In the genomic region with DNA sequence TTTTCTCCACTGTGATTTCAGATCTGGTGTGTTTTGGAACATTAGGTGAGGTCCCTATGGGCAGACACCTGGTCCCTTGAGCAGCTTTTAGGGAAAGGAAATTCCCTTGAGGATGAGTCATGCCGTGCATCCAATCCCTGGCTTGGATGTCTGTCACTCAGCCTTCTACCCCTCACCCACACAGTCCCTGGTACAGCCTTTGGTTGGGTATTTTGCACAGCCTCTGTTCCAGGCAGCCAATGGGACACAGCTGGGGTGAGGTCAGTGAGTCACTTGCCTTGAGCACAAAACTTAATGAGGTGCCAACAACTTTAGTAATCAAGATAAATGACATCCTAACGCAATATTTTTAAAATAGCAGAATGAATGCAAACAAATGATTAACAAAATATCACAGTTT, we compare ENCODE assay signal across 1 cellular context.
TF ChIP-seq lines count a peak whose summit lies in the region.

No MANE protein-coding gene starts in this region.

TF ChIP-seq in H1, 55 proteins besides CTCF, POLR2A, EP300 and RAD21:
- no peak for TF ChIP-seq GTF2F1 (IDR thresholded peaks at IDR 0.05; ENCODE audit: borderline replicate concordance, low read depth, low read length)
- TF ChIP-seq, protein P1, sequence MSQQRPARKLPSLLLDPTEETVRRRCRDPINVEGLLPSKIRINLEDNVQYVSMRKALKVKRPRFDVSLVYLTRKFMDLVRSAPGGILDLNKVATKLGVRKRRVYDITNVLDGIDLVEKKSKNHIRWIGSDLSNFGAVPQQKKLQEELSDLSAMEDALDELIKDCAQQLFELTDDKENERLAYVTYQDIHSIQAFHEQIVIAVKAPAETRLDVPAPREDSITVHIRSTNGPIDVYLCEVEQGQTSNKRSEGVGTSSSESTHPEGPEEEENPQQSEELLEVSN (IDR thresholded peaks at IDR 0.05), result no peak
- TF ChIP-seq, protein P2, sequence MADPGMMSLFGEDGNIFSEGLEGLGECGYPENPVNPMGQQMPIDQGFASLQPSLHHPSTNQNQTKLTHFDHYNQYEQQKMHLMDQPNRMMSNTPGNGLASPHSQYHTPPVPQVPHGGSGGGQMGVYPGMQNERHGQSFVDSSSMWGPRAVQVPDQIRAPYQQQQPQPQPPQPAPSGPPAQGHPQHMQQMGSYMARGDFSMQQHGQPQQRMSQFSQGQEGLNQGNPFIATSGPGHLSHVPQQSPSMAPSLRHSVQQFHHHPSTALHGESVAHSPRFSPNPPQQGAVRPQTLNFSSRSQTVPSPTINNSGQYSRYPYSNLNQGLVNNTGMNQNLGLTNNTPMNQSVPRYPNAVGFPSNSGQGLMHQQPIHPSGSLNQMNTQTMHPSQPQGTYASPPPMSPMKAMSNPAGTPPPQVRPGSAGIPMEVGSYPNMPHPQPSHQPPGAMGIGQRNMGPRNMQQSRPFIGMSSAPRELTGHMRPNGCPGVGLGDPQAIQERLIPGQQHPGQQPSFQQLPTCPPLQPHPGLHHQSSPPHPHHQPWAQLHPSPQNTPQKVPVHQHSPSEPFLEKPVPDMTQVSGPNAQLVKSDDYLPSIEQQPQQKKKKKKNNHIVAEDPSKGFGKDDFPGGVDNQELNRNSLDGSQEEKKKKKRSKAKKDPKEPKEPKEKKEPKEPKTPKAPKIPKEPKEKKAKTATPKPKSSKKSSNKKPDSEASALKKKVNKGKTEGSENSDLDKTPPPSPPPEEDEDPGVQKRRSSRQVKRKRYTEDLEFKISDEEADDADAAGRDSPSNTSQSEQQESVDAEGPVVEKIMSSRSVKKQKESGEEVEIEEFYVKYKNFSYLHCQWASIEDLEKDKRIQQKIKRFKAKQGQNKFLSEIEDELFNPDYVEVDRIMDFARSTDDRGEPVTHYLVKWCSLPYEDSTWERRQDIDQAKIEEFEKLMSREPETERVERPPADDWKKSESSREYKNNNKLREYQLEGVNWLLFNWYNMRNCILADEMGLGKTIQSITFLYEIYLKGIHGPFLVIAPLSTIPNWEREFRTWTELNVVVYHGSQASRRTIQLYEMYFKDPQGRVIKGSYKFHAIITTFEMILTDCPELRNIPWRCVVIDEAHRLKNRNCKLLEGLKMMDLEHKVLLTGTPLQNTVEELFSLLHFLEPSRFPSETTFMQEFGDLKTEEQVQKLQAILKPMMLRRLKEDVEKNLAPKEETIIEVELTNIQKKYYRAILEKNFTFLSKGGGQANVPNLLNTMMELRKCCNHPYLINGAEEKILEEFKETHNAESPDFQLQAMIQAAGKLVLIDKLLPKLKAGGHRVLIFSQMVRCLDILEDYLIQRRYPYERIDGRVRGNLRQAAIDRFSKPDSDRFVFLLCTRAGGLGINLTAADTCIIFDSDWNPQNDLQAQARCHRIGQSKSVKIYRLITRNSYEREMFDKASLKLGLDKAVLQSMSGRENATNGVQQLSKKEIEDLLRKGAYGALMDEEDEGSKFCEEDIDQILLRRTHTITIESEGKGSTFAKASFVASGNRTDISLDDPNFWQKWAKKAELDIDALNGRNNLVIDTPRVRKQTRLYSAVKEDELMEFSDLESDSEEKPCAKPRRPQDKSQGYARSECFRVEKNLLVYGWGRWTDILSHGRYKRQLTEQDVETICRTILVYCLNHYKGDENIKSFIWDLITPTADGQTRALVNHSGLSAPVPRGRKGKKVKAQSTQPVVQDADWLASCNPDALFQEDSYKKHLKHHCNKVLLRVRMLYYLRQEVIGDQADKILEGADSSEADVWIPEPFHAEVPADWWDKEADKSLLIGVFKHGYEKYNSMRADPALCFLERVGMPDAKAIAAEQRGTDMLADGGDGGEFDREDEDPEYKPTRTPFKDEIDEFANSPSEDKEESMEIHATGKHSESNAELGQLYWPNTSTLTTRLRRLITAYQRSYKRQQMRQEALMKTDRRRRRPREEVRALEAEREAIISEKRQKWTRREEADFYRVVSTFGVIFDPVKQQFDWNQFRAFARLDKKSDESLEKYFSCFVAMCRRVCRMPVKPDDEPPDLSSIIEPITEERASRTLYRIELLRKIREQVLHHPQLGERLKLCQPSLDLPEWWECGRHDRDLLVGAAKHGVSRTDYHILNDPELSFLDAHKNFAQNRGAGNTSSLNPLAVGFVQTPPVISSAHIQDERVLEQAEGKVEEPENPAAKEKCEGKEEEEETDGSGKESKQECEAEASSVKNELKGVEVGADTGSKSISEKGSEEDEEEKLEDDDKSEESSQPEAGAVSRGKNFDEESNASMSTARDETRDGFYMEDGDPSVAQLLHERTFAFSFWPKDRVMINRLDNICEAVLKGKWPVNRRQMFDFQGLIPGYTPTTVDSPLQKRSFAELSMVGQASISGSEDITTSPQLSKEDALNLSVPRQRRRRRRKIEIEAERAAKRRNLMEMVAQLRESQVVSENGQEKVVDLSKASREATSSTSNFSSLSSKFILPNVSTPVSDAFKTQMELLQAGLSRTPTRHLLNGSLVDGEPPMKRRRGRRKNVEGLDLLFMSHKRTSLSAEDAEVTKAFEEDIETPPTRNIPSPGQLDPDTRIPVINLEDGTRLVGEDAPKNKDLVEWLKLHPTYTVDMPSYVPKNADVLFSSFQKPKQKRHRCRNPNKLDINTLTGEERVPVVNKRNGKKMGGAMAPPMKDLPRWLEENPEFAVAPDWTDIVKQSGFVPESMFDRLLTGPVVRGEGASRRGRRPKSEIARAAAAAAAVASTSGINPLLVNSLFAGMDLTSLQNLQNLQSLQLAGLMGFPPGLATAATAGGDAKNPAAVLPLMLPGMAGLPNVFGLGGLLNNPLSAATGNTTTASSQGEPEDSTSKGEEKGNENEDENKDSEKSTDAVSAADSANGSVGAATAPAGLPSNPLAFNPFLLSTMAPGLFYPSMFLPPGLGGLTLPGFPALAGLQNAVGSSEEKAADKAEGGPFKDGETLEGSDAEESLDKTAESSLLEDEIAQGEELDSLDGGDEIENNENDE (IDR thresholded peaks at IDR 0.05; ENCODE audit: insufficient replicate concordance, low read length), result no peak
- 0 out of 2 replicates have a peak, but pooled peaks have one; percentile 16 for TF ChIP-seq JUND (IDR thresholded peaks at IDR 0.05; ENCODE audit: low read length)
- TF ChIP-seq POU5F1 (IDR thresholded peaks at IDR 0.05; ENCODE audit: low read depth, low read length), result no peak
- peak; percentile 22; the same call in 1 of the 2 replicates for TF ChIP-seq JUN (IDR thresholded peaks at IDR 0.05; ENCODE audit: low read depth, low read length)
- no peak for TF ChIP-seq ASH2L (IDR thresholded peaks at IDR 0.05; ENCODE audit: low read length)
